ENCODE assay signal across 33 cellular contexts in genomic region chr12:70117670-70118069, GRCh38.
"Had no signal": no experiment of that assay in that cellular context is flagged by ENCODE, and none has a peak within 500 bp of the region (broad histone marks: within the 10 kb centered on the region; RNA-seq: fewer than 3 reads in every experiment).

No MANE protein-coding gene starts in this region.

- H3K27ac ChIP-seq: adrenal gland, ascending aorta, body of pancreas, brain microvascular endothelial cell, breast epithelium, cardiac muscle cell had no signal

- H3K9me3 ChIP-seq: adrenal gland, ascending aorta, body of pancreas, breast epithelium had no signal

- ATAC-seq: activated naive CD4-positive, alpha-beta T cell treated with anti-CD3 and anti-CD28 coated beads, Interleukin-2, amount 50 U/mL, for 72 hours; activated naive CD8-positive, alpha-beta T cell treated with anti-CD3 and anti-CD28 coated beads, Interleukin-2, amount 50 U/mL, for 24 hours; activated T-cell treated with anti-CD3 and anti-CD28 coated beads, Interleukin-2, amount 50 U/mL, for 4 hours; activated T-cell treated with anti-CD3 and anti-CD28 coated beads, Interleukin-2, amount 50 U/mL, for 72 hours; activated T-helper 17 cell treated with anti-CD3 and anti-CD28 coated beads, Interleukin-2, amount 50 U/mL, for 72 hours; body of pancreas had no signal

- H3K27me3 ChIP-seq: adrenal gland, ascending aorta, body of pancreas, brain microvascular endothelial cell, breast epithelium, cardiac muscle cell had no signal

- H3K4me1 ChIP-seq: adrenal gland, ascending aorta, body of pancreas, breast epithelium had no signal

- H3K36me3 ChIP-seq: adrenal gland, ascending aorta, brain microvascular endothelial cell, breast epithelium, cardiac muscle cell had no signal

- DNase-seq: activated effector memory CD4-positive, alpha-beta T cell treated with anti-CD3 and anti-CD28 coated beads, Interleukin-2, amount 50 U/mL, for 16 hours; activated effector memory CD4-positive, alpha-beta T cell treated with Interleukin-2 at 50 U/mL for 16 hours; activated gamma-delta T cell; activated gamma-delta T cell treated with Interleukin-2 at 50 U/mL for 16 hours; activated naive CD4-positive, alpha-beta T cell treated with anti-CD3 and anti-CD28 coated beads for 36 hours; activated naive CD4-positive, alpha-beta T cell treated with anti-CD3 and anti-CD28 coated beads, Interleukin-2, amount 10 ng/mL, durations not matched to agents 7 days and 5 days; activated naive CD4-positive, alpha-beta T cell treated with anti-CD3 and anti-CD28 coated beads, Interleukin-2, amount 50 U/mL, for 16 hours; activated naive CD4-positive, alpha-beta T cell treated with Interleukin-2 at 50 U/mL for 16 hours; activated naive CD8-positive, alpha-beta T cell treated with anti-CD3 and anti-CD28 coated beads for 36 hours; activated naive CD8-positive, alpha-beta T cell treated with anti-CD3 and anti-CD28 coated beads, Interleukin-2, amount 10 ng/mL, durations not matched to agents 7 days and 5 days; activated naive CD8-positive, alpha-beta T cell treated with anti-CD3 and anti-CD28 coated beads, Interleukin-2, amount 50 U/mL, for 24 hours; activated T-cell treated with anti-CD3 and anti-CD28 coated beads, Interleukin-2, amount 50 U/mL, for 1 hour; activated T-cell treated with anti-CD3 and anti-CD28 coated beads, Interleukin-2, amount 50 U/mL, for 24 hours; activated T-cell treated with anti-CD3 and anti-CD28 coated beads, Interleukin-2, amount 50 U/mL, for 4 hours; activated T-cell treated with anti-CD3 and anti-CD28 coated beads, Interleukin-2, amount 50 U/mL, for 48 hours; activated T-cell treated with anti-CD3 and anti-CD28 coated beads, Interleukin-2, amount 50 U/mL, for 72 hours; adrenal gland; amniotic stem cell; amygdala; anterior cingulate cortex; aorta; body of pancreas; brain microvascular endothelial cell; caudate nucleus; central memory CD4-positive, alpha-beta T cell; cerebellar nuclear complex had no signal

- H3K4me3 ChIP-seq: adrenal gland, ascending aorta, body of pancreas, breast epithelium, cardiac muscle cell had no signal

- FAIRE-seq: astrocyte, bronchial epithelial cell had no signal
